In the genomic region with DNA sequence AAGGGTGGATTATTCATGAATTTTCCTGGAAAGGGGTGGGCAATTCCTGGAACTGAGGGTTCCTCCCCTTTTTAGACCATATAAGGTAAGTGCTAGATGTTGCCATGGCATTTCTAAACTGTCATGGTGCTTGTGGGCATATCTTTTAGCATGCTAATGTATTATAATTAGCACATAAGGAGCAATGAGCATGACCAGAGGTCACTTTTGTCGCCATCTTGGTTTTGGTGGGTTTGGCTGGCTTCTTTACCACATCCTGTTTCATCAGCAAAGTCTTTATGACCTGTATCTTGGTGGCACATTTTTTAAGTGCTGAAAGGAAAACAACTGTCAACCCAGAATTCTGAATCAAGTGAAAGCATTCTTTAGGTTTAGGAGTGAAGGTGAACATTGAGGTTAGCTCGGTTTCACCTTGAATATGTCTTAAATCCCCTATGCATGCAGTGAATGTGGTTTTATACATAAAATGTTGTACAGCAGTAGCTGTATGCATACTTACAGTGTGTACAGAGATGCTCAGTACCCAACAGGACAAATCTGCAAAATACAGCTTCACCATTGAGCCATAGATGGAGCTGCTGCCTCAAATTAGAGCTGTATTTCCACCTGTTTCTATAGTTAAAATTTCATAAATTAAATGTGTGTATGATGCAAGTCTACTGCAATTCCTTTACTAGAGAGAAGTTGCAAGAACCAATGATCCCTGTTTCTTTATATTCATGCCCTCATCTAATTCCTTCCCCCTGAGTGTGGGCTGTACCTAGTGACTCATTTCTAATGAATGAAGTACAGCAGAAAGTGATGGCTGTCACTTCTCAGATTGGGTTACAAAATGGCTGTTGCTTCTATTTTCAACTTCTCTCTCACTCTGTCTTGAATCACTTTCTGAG, we compare ENCODE assay signal across 10 cellular contexts. TPM values are rescaled to one million over a fixed set of nuclear protein-coding genes. Genes with fewer than 3 reads are reported as not detected.
DNase-seq lines count a peak whose midpoint lies in the region; ATAC-seq, FAIRE-seq and TF ChIP-seq lines count a peak whose summit lies in the region.
"Had no signal": no experiment of that assay in that cellular context is flagged by ENCODE, and none has a peak within 500 bp of the region (broad histone marks: within the 10 kb centered on the region; RNA-seq: fewer than 3 reads in every experiment).

No MANE protein-coding gene starts in this region.

- peak; percentile 40 for TF ChIP-seq CTCF in HFFc6 (IDR thresholded peaks at IDR 0.05)
- peak; percentile 71 for TF ChIP-seq CTCF in VCaP (conservative IDR thresholded peaks at IDR 0.05)
- peak; percentile 7 for TF ChIP-seq CTCF in kidney (IDR thresholded peaks at IDR 0.05; ENCODE audit: borderline replicate concordance, extremely low read depth, insufficient read depth)
- peak in 1 of 3 experiments; percentile 17 for TF ChIP-seq CTCF in esophagus muscularis mucosa (IDR thresholded peaks at IDR 0.05)
- TF ChIP-seq CTCF in GM10248 (IDR thresholded peaks at IDR 0.05; ENCODE audit: control extremely low read depth, extremely low read depth, low read depth, missing control alignments) = no peak

- peaks cover 0 to 16% (median 0%) of the 10 kb centered on the region in 4 donors for H3K27me3 ChIP-seq in esophagus muscularis mucosa
- no peaks in the 10 kb centered on the region for H3K27me3 ChIP-seq in aorta (ENCODE audit: control insufficient read depth in 1 of 2, insufficient read depth in 2 of 2, low read length in 1 of 2)

- ATAC-seq in aorta (ENCODE audit: low FRiP score) = no peak

- in situ Hi-C loops in ACHN (cut with HindIII; ENCODE audit: low pct_ligation_motif_present, low pct_unique_long_range_greater_than_20kb, low sequenced_read_pairs) = no loop called here

- intact Hi-C loops in kidney (cut with DNase I) = no loop called here
- intact Hi-C loops in esophagus muscularis mucosa (cut with DNase I) = loop anchor here (5.0 kb wide), 1 partner anchor 69 kb away; no protein-coding TSS in a partner anchor
- intact Hi-C loops in aorta (cut with DNase I) = no loop called here

- peaks cover 8% of the 10 kb centered on the region; the same call in 1 of the 2 replicates for H3K9me3 Mint-ChIP-seq in HFFc6

- peak overlapping the region; percentile 87 for H3K27ac Mint-ChIP-seq in HFFc6

- peaks cover 7% of the 10 kb centered on the region; the same call in 1 of the 2 replicates for H3K36me3 Mint-ChIP-seq in HFFc6 (ENCODE audit: low read depth)

- no peaks in the 10 kb centered on the region; the same call in none of the 2 replicates for H3K27me3 Mint-ChIP-seq in HFFc6 (ENCODE audit: insufficient read depth)

- no peaks in the 10 kb centered on the region for H3K9me3 ChIP-seq in kidney (ENCODE audit: control insufficient read depth in 1 of 2, low read length in 2 of 2)
- H3K9me3 ChIP-seq in esophagus muscularis mucosa = no peaks in the 10 kb centered on the region
- H3K9me3 ChIP-seq in aorta (ENCODE audit: control insufficient read depth, low read length) = no peaks in the 10 kb centered on the region

- POLR2A ChIA-PET in GM10248 (lab: Yijun Ruan, JAX) = no interaction called here

- FAIRE-seq in kidney (lab: Jason Lieb, UNC) = no peak
- FAIRE-seq: GM18507 had no signal

- peak overlapping the region; percentile 5; the same call in 1 of the 2 replicates for H3K27ac ChIP-seq in VCaP
- no peak overlapping the region for H3K27ac ChIP-seq in kidney (ENCODE audit: low read depth in 2 of 2, low read length in 2 of 2)
- no peak overlapping the region for H3K27ac ChIP-seq in esophagus muscularis mucosa (replicated peaks in 1 of 4)
- H3K27ac ChIP-seq in aorta (ENCODE audit: low read depth in 1 of 2, low read length in 2 of 2) = no peak overlapping the region

- no peak for TF ChIP-seq EP300 in esophagus muscularis mucosa (IDR thresholded peaks at IDR 0.05)

- H3K36me3 ChIP-seq in kidney (ENCODE audit: control insufficient read depth in 1 of 2, insufficient read depth in 2 of 2, low read length in 2 of 2) (no peaks in the 10 kb centered on the region), esophagus muscularis mucosa (no peaks in the 10 kb centered on the region), aorta (ENCODE audit: control insufficient read depth in 1 of 2, insufficient read depth in 2 of 2, low read length in 1 of 2) (no peaks in the 10 kb centered on the region)

- H3K4me3 Mint-ChIP-seq in HFFc6 = peak overlapping the region; percentile 67
- H3K4me3 Mint-ChIP-seq: neural crest cell had no signal

- no peak overlapping the region for H3K9ac ChIP-seq in kidney (ENCODE audit: low read length in 2 of 2)

- H3K4me1 ChIP-seq in kidney (ENCODE audit: control insufficient read depth in 1 of 2, insufficient read depth in 1 of 2, low read depth in 1 of 2, low read length in 2 of 2) (no peaks in the 10 kb centered on the region), esophagus muscularis mucosa (peaks cover 0 to 7% (median 3%) of the 10 kb centered on the region in 4 donors), aorta (ENCODE audit: control insufficient read depth in 1 of 2, insufficient read depth in 2 of 2, low read length in 2 of 2) (no peaks in the 10 kb centered on the region)

- TF ChIP-seq POLR2A in esophagus muscularis mucosa (IDR thresholded peaks at IDR 0.05; ENCODE audit: low read depth) = no peak

- CTCF ChIA-PET in GM10248 (lab: Yijun Ruan, JAX) = interaction anchor here (0.8 to 1.3 kb wide), 3 partner anchors 16 to 24 kb away, joined by 3 to 4 read pairs (median 4); no protein-coding TSS in a partner anchor

- H3K4me1 Mint-ChIP-seq in HFFc6 (ENCODE audit: low read depth) = peaks cover 60% of the 10 kb centered on the region
- H3K4me1 Mint-ChIP-seq: neural crest cell had no signal

- peak; percentile 87 for DNase-seq in ACHN
- DNase-seq in HFFc6 = peak; percentile 82
- DNase-seq in kidney = no peak
- DNase-seq in esophagus muscularis mucosa (ENCODE audit: extremely low spot score) = no peak
- DNase-seq in GM10248 (ENCODE audit: extremely low spot score) = no peak
- DNase-seq in activated CD4-positive, CD25-positive, alpha-beta regulatory T cell treated with anti-CD3 and anti-CD28 coated beads, Interleukin-2, amount 50 U/mL, for 72 hours = no peak
- DNase-seq in aorta = no peak

- WGBS in esophagus muscularis mucosa = 75% methylated on average over 2 of the region's 2 CpGs
- 94% methylated on average over 2 of the region's 2 CpGs for WGBS in aorta, 2 donors

- H3K4me3 ChIP-seq in kidney (ENCODE audit: low read length in 2 of 2) = no peak overlapping the region
- no peak overlapping the region for H3K4me3 ChIP-seq in esophagus muscularis mucosa
- H3K4me3 ChIP-seq in aorta (ENCODE audit: low read length in 2 of 2) = no peak overlapping the region

RNA-seq across cellular contexts. Expression of a gene that starts 25.3 kb away (rescaled TPM):
- total RNA-seq in HFFc6 (2021; fragmentation: NEBNext Ultra II Directional; extraction: Animal tissue kit (Norgen Biotek cat#: 25700)) = not detected
- not detected for total RNA-seq in kidney
- not detected for polyA plus RNA-seq in kidney (ENCODE audit: insufficient read depth, low read depth, low replicate concordance)
- not detected for total RNA-seq in esophagus muscularis mucosa
- total RNA-seq in aorta = not detected
- 1 to 10 TPM in 1 of 2 donors, under 1 TPM in 1; 0.18 to 8.4 TPM for polyA plus RNA-seq in aorta
- total RNA-seq: neural crest cell had no signal

RNA-seq across cellular contexts. Expression of a gene that starts 55.6 kb away (rescaled TPM):
- total RNA-seq in HFFc6 (2021; fragmentation: NEBNext Ultra II Directional; extraction: Animal tissue kit (Norgen Biotek cat#: 25700)) = 10 to 100 TPM; 45.9 to 76.2 (median 54.3) TPM
- 36.4 TPM for total RNA-seq in kidney
- polyA plus RNA-seq in kidney (ENCODE audit: insufficient read depth, low read depth, low replicate concordance) = 20.7 TPM
- total RNA-seq in esophagus muscularis mucosa = 10 to 100 TPM; 20.8 to 58.3 (median 49.0) TPM
- total RNA-seq in aorta = 10 to 100 TPM; 31.3 to 44.2 TPM
- 10 to 100 TPM in 1 of 2 donors, 1 to 10 TPM in 1; 7.4 to 24.6 TPM for polyA plus RNA-seq in aorta

RNA-seq across cellular contexts. Expression of a gene that starts 58.6 kb away (rescaled TPM):
- total RNA-seq in HFFc6 (2021; fragmentation: NEBNext Ultra II Directional; extraction: Animal tissue kit (Norgen Biotek cat#: 25700)) = not detected
- not detected for total RNA-seq in kidney
- polyA plus RNA-seq in kidney (ENCODE audit: insufficient read depth, low read depth, low replicate concordance) = not detected
- total RNA-seq in esophagus muscularis mucosa = not detected
- not detected for total RNA-seq in aorta
- polyA plus RNA-seq in aorta = under 1 TPM in 1 of 2 donors, not detected in 1; 0.63 TPM
- total RNA-seq: neural crest cell had no signal

Comparison
In these comparisons a context has a peak if more than half of its experiments do, and no peak if none do; other contexts are left out.
1. DNase-seq: peak in ACHN (single experiment) and HFFc6 (single experiment); none in kidney (single experiment), esophagus muscularis mucosa (single experiment), GM10248 (single experiment), activated CD4-positive, CD25-positive, alpha-beta regulatory T cell treated with anti-CD3 and anti-CD28 coated beads, Interleukin-2, amount 50 U/mL, for 72 hours (single experiment) and aorta (0 of 2).